ENCODE assay signal across 16 cellular contexts in the genomic region with DNA sequence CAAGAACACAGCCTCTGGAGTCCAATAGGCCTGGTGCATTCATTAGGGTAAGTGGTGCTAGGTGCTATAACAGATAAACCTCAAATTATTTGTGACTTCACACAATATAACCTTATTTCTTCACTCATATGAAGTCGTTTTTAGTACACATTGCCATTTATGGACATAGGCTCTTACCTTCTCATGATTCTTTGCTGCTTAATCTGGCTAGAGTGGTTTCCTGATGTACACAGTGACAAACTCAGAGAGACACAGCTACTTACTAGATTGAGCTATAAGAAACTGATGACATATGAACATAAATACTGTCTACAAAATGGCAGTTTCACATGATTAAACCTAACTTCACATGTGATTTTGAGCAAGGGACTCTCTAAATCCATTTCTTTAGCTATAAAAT. TPM values are rescaled to one million over a fixed set of nuclear protein-coding genes. Genes with fewer than 3 reads are reported as not detected.
DNase-seq lines count a peak whose midpoint lies in the region; ATAC-seq, FAIRE-seq and TF ChIP-seq lines count a peak whose summit lies in the region.
"Had no signal": no experiment of that assay in that cellular context is flagged by ENCODE, and none has a peak within 500 bp of the region (broad histone marks: within the 10 kb centered on the region; RNA-seq: fewer than 3 reads in every experiment).

No MANE protein-coding gene starts in this region.

- no peaks in the 10 kb centered on the region for H3K36me3 ChIP-seq in GM23338 (ENCODE audit: insufficient read depth)
- H3K36me3 ChIP-seq: BLaER1, HAP-1 had no signal

- H3K4me1 Mint-ChIP-seq in activated CD8-positive, alpha-beta memory T cell treated with anti-CD3 and anti-CD28 coated beads, Interleukin-2, amount 10 ng/mL, durations not matched to agents 7 days and 5 days, result peaks cover 39% of the 10 kb centered on the region
- H3K4me1 Mint-ChIP-seq in GM23338 (no peaks in the 10 kb centered on the region), T-helper 17 cell (no peaks in the 10 kb centered on the region)
- H3K4me1 Mint-ChIP-seq in activated T-cell treated with anti-CD3 and anti-CD28 coated beads, Interleukin-2, amount 50 U/mL, for 4 hours (ENCODE audit: low read depth), result peaks cover 1% of the 10 kb centered on the region

- H3K4me3 ChIP-seq in GM23338, result no peak overlapping the region
- H3K4me3 ChIP-seq: BLaER1, HAP-1, K562 had no signal

- H3K79me2 ChIP-seq in GM23338 (replicated peaks; ENCODE audit: insufficient read depth), result no peaks in the 10 kb centered on the region

- no peak overlapping the region for H3K27ac ChIP-seq in GM23338 (ENCODE audit: low read depth)
- H3K27ac ChIP-seq: BLaER1, HL-60 had no signal

- H3K4me3 Mint-ChIP-seq in activated CD8-positive, alpha-beta memory T cell treated with anti-CD3 and anti-CD28 coated beads, Interleukin-2, amount 10 ng/mL, durations not matched to agents 7 days and 5 days, result no peak overlapping the region
- H3K4me3 Mint-ChIP-seq in GM23338 (no peak overlapping the region), T-helper 17 cell (no peak overlapping the region)
- H3K4me3 Mint-ChIP-seq in activated T-cell treated with anti-CD3 and anti-CD28 coated beads, Interleukin-2, amount 50 U/mL, for 4 hours, result no peak overlapping the region

- ATAC-seq in activated CD8-positive, alpha-beta memory T cell treated with anti-CD3 and anti-CD28 coated beads, Interleukin-2, amount 10 ng/mL, durations not matched to agents 7 days and 5 days, result peak; percentile 31
- no peak for ATAC-seq in GM23338
- no peak for ATAC-seq in T-helper 17 cell
- no peak for ATAC-seq in activated T-cell treated with anti-CD3 and anti-CD28 coated beads, Interleukin-2, amount 50 U/mL, for 4 hours
- ATAC-seq: K562 had no signal

- H3K9me3 ChIP-seq in T-helper 17 cell (ENCODE audit: control insufficient read depth, low read length, poor library complexity, severe bottlenecking), result no peaks in the 10 kb centered on the region
- H3K9me3 ChIP-seq: HAP-1 had no signal

- H3K9me3 Mint-ChIP-seq in activated CD8-positive, alpha-beta memory T cell treated with anti-CD3 and anti-CD28 coated beads, Interleukin-2, amount 10 ng/mL, durations not matched to agents 7 days and 5 days (ENCODE audit: low read depth), result no peaks in the 10 kb centered on the region
- H3K9me3 Mint-ChIP-seq in GM23338, result no peaks in the 10 kb centered on the region
- H3K9me3 Mint-ChIP-seq in activated T-cell treated with anti-CD3 and anti-CD28 coated beads, Interleukin-2, amount 50 U/mL, for 4 hours, result no peaks in the 10 kb centered on the region

- peak overlapping the region; percentile 50 for H3K27ac Mint-ChIP-seq in activated CD8-positive, alpha-beta memory T cell treated with anti-CD3 and anti-CD28 coated beads, Interleukin-2, amount 10 ng/mL, durations not matched to agents 7 days and 5 days
- H3K27ac Mint-ChIP-seq in GM23338 (no peak overlapping the region), T-helper 17 cell (peak overlapping the region; percentile 49)

- H4K20me1 ChIP-seq in GM23338 (replicated peaks; ENCODE audit: insufficient read depth), result no peaks in the 10 kb centered on the region
- H4K20me1 ChIP-seq: BLaER1 had no signal

- no peak overlapping the region for H3K4me2 ChIP-seq in GM23338
- H3K4me2 ChIP-seq: BLaER1 had no signal

- DNase-seq in activated CD8-positive, alpha-beta memory T cell treated with anti-CD3 and anti-CD28 coated beads, Interleukin-2, amount 10 ng/mL, durations not matched to agents 7 days and 5 days, result no peak
- no peak for DNase-seq in activated CD8-positive, alpha-beta memory T cell treated with anti-CD3 and anti-CD28 coated beads for 24 hours
- DNase-seq in GM23338 (ENCODE audit: low spot score) (no peak), T-helper 17 cell (no peak), HTR-8/SVneo (ENCODE audit: insufficient read length, low spot score) (no peak), NCI-H2081 (lab: John Stamatoyannopoulos, UW) (no peak)
- DNase-seq in activated T-cell treated with anti-CD3 and anti-CD28 coated beads, Interleukin-2, amount 50 U/mL, for 4 hours, result no peak
- DNase-seq: 8988T, AML-193, DMS53, GF-D8 had no signal

- CTCF ChIA-PET in activated CD8-positive, alpha-beta memory T cell treated with anti-CD3 and anti-CD28 coated beads, Interleukin-2, amount 10 ng/mL, durations not matched to agents 7 days and 5 days (lab: Charles Lee), result interaction anchor here (1.0 to 1.2 kb wide), 4 partner anchors 11 to 14 kb away, joined by 3 to 5 read pairs (median 4); no protein-coding TSS in a partner anchor

- peak overlapping the region; percentile 32; the same call in 1 of the 2 replicates for H2AFZ ChIP-seq in GM23338

- no peaks in the 10 kb centered on the region for H3K9me2 ChIP-seq in GM23338 (ENCODE audit: insufficient read depth)

- H3K36me3 Mint-ChIP-seq in activated CD8-positive, alpha-beta memory T cell treated with anti-CD3 and anti-CD28 coated beads, Interleukin-2, amount 10 ng/mL, durations not matched to agents 7 days and 5 days, result peaks cover 24% of the 10 kb centered on the region
- H3K36me3 Mint-ChIP-seq in GM23338 (ENCODE audit: low read depth) (no peaks in the 10 kb centered on the region), T-helper 17 cell (ENCODE audit: low read depth) (no peaks in the 10 kb centered on the region)
- H3K36me3 Mint-ChIP-seq in activated T-cell treated with anti-CD3 and anti-CD28 coated beads, Interleukin-2, amount 50 U/mL, for 4 hours (ENCODE audit: insufficient read depth), result no peaks in the 10 kb centered on the region

- no peaks in the 10 kb centered on the region for H3F3A ChIP-seq in GM23338 (replicated peaks; ENCODE audit: low read depth)

- TF ChIP-seq CTCF in GM23338 (conservative IDR thresholded peaks at IDR 0.05; ENCODE audit: low read depth in 2 of 2), result no peak

- no peaks in the 10 kb centered on the region for H3K27me3 ChIP-seq in GM23338 (ENCODE audit: insufficient read depth)
- H3K27me3 ChIP-seq: BLaER1 had no signal

- no peaks in the 10 kb centered on the region for H3K27me3 Mint-ChIP-seq in activated CD8-positive, alpha-beta memory T cell treated with anti-CD3 and anti-CD28 coated beads, Interleukin-2, amount 10 ng/mL, durations not matched to agents 7 days and 5 days
- H3K27me3 Mint-ChIP-seq in GM23338 (ENCODE audit: insufficient read depth, low read depth, poor library complexity) (peaks cover 2% of the 10 kb centered on the region), T-helper 17 cell (no peaks in the 10 kb centered on the region)
- no peaks in the 10 kb centered on the region for H3K27me3 Mint-ChIP-seq in activated T-cell treated with anti-CD3 and anti-CD28 coated beads, Interleukin-2, amount 50 U/mL, for 4 hours (ENCODE audit: low read depth)

- no peaks in the 10 kb centered on the region for H3K4me1 ChIP-seq in GM23338 (ENCODE audit: insufficient read depth)
- H3K4me1 ChIP-seq: HAP-1 had no signal

- FAIRE-seq in HTR-8/SVneo (lab: Jason Lieb, UNC), result no peak
- FAIRE-seq: H1, K562 had no signal

TF ChIP-seq in GM23338, 12 proteins besides CTCF, POLR2A, EP300 and RAD21:
- TF ChIP-seq EZH2 (IDR thresholded peaks at IDR 0.05; ENCODE audit: low read depth, unreplicated experiment), result no peak
- TF ChIP-seq ZNF331 (CRISPR knock-in tag; IDR thresholded peaks at IDR 0.05; ENCODE audit: low read depth), result no peak
- no peak for TF ChIP-seq CREB1 (CRISPR knock-in tag; IDR thresholded peaks at IDR 0.05; ENCODE audit: low read depth)

RNA-seq across cellular contexts. Expression of gene SUB1, which starts 14.2 kb away (rescaled TPM):
- 100 to 1,000 TPM; 525 to 528 TPM for total RNA-seq in activated CD8-positive, alpha-beta memory T cell treated with anti-CD3 and anti-CD28 coated beads, Interleukin-2, amount 10 ng/mL, durations not matched to agents 7 days and 5 days
- total RNA-seq in GM23338 (2014; rRNA removed; shearing (Covaris generic)), result 288 and 365 TPM in 2 replicates
- 1,041 and 1,042 TPM in 2 replicates for polyA plus RNA-seq in GM23338 (2016; fragmentation: Nextera tagmentation; extraction: Ambion mirVana)
- total RNA-seq in T-helper 17 cell, result 100 to 1,000 TPM; 311 to 325 TPM
- 100 to 1,000 TPM; 453 to 460 (median 459) TPM for total RNA-seq in activated T-cell treated with anti-CD3 and anti-CD28 coated beads, Interleukin-2, amount 50 U/mL, for 4 hours
